1 cellular context compared by ENCODE assay signal in the genomic region with DNA sequence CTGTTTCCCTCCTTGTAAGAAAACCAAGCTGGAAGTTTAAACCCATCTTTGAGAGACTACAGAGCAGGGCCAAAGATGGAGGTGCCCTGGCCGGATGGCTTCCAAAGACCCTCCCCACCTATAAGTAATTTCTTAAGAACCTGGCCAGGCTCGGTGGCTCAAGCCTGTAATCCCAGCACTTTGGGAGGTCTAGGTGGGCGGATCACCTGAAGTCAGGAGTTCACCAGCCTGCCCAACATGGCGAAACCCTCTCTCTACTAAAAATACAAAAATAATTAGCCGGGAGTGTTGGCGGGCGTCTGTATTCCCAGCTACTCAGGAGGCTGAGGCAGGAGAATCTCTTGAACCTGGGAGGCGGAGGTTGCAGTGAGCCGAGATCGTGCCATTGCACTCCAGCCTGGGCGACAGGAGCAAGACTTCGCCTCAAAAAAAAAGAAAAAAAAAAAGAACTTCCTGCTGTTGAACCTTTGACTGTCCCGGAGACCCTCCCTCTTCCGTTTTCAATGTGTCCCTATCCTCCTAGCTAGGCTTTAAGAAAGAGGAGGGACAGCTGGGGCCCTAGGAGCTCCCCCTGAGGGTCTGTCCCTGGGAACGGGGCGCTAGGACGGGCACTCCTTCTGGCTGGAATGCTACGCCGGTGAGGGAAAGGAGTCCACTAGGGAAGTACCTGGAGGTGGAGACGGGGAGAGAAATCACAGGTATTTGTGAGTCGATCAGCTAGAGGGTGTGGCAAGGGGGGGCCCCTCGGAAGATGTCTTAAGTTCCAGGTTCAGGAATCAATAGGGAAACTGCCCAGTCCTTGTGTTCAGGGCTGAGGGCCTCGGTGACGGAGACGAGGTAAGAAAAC.
TF ChIP-seq lines count a peak whose summit lies in the region.

No MANE protein-coding gene starts in this region.

TF ChIP-seq in K562, 482 proteins besides CTCF, POLR2A, EP300 and RAD21:
- TF ChIP-seq, protein P1, sequence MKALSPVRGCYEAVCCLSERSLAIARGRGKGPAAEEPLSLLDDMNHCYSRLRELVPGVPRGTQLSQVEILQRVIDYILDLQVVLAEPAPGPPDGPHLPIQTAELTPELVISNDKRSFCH (CRISPR knock-in tag; IDR thresholded peaks at IDR 0.05), result no peak
- TF ChIP-seq, protein P1 (tag; IDR thresholded peaks at IDR 0.05), result no peak
- no peak for TF ChIP-seq KAT7 (CRISPR knock-in tag; IDR thresholded peaks at IDR 0.05; ENCODE audit: borderline replicate concordance)
- TF ChIP-seq RBBP5 (IDR thresholded peaks at IDR 0.05; ENCODE audit: borderline replicate concordance, insufficient read depth, low read length, poor library complexity, severe bottlenecking), result no peak
